In genomic region chrX:99795495-99795894, GRCh38 we compare ENCODE assay signal across 20 cellular contexts.
A peak's percentile ranks its signal among the peaks of the same experiment; 100 is the strongest.
DNase-seq lines count a peak whose midpoint lies in the region; ATAC-seq and TF ChIP-seq lines count a peak whose summit lies in the region.
"Had no signal": no experiment of that assay in that cellular context is flagged by ENCODE, and none has a peak within 500 bp of the region (broad histone marks: within the 10 kb centered on the region; RNA-seq: fewer than 3 reads in every experiment).

No MANE protein-coding gene starts in this region.

- CTCF ChIA-PET in SK-N-SH (lab: Yijun Ruan, JAX) = no interaction called here

- H3K36me3 Mint-ChIP-seq in brain = no peaks in the 10 kb centered on the region
- peaks cover 3% of the 10 kb centered on the region for H3K36me3 Mint-ChIP-seq in type B pancreatic cell
- H3K36me3 Mint-ChIP-seq: CD8-positive, alpha-beta T cell had no signal

- H3K4me1 Mint-ChIP-seq in brain (no peaks in the 10 kb centered on the region), type B pancreatic cell (ENCODE audit: unreplicated experiment) (no peaks in the 10 kb centered on the region)
- H3K4me1 Mint-ChIP-seq: activated CD4-positive, alpha-beta T cell treated with anti-CD3 and anti-CD28 coated beads, Interleukin-2, amount 10 ng/mL, durations not matched to agents 7 days and 5 days; central memory CD8-positive, alpha-beta T cell had no signal

- H2AFZ ChIP-seq in SK-N-SH (ENCODE audit: low read depth) = no peak overlapping the region

- POLR2A ChIA-PET in SK-N-SH (lab: Yijun Ruan, JAX) = no interaction called here

- no peak for TF ChIP-seq EP300 in SK-N-SH (IDR thresholded peaks at IDR 0.05; ENCODE audit: borderline replicate concordance in 1 of 2, low read depth in 1 of 2, low read length in 1 of 2)

- no peak for ATAC-seq in SK-N-SH treated with all-trans-retinoic acid at 6 μM for 48 hours
- ATAC-seq in GM19452 (IDR thresholded peaks at IDR 0.05; ENCODE audit: unreplicated experiment) = no peak
- ATAC-seq: CD8-positive, alpha-beta T cell had no signal

- H3K9me3 ChIP-seq in SK-N-SH = no peaks in the 10 kb centered on the region; the same call in 1 of the 2 replicates

- H4K20me1 ChIP-seq in SK-N-SH (ENCODE audit: insufficient read depth) = no peaks in the 10 kb centered on the region

- no peaks in the 10 kb centered on the region for H3K36me3 ChIP-seq in SK-N-SH (replicated peaks in 1 of 2; ENCODE audit: control insufficient read depth in 1 of 2, insufficient read depth in 2 of 2, low read length in 1 of 2)

- 0 out of 2 replicates have a peak, but pooled peaks have one; percentile 14 for TF ChIP-seq CTCF in SK-N-SH (IDR thresholded peaks at IDR 0.05)
- 0 out of 2 replicates have a peak, but pooled peaks have one; percentile 30 for TF ChIP-seq CTCF in LNCaP clone FGC (IDR thresholded peaks at IDR 0.05; ENCODE audit: control insufficient read depth, extremely low read depth, insufficient read depth)
- peak; percentile 30 to 37 for TF ChIP-seq CTCF in brain (conservative IDR thresholded peaks at IDR 0.05)
- TF ChIP-seq CTCF in type B pancreatic cell (conservative IDR thresholded peaks at IDR 0.05) = peak; percentile 47

- H3K27ac Mint-ChIP-seq in brain (no peak overlapping the region), type B pancreatic cell (no peak overlapping the region)
- H3K27ac Mint-ChIP-seq: activated CD4-positive, alpha-beta T cell treated with anti-CD3 and anti-CD28 coated beads, Interleukin-2, amount 10 ng/mL, durations not matched to agents 7 days and 5 days; CD8-positive, alpha-beta T cell; stimulated activated naive CD8-positive, alpha-beta T cell treated with anti-CD3 and anti-CD28 coated beads, Interleukin-15, Interleukin-2, amounts not matched to agents 100 ng/mL and 50 ng/mL, for 24 hours had no signal

- no peaks in the 10 kb centered on the region for H3K4me1 ChIP-seq in SK-N-SH (ENCODE audit: control insufficient read depth in 1 of 2, insufficient read depth in 2 of 2, low read depth in 1 of 2, low read length in 1 of 2)

- H3K4me3 ChIP-seq in SK-N-SH (ENCODE audit: low read depth in 2 of 2, low read length in 1 of 2) (no peak overlapping the region), LNCaP clone FGC (ENCODE audit: low read depth, low read length) (no peak overlapping the region)

- H3K9me3 Mint-ChIP-seq in brain (peaks cover 4 to 22% (median 13%) of the 10 kb centered on the region in 5 experiments), type B pancreatic cell (no peaks in the 10 kb centered on the region)
- H3K9me3 Mint-ChIP-seq: activated CD4-positive, alpha-beta T cell treated with anti-CD3 and anti-CD28 coated beads, Interleukin-2, amount 10 ng/mL, durations not matched to agents 7 days and 5 days; stimulated activated naive CD8-positive, alpha-beta T cell treated with anti-CD3 and anti-CD28 coated beads, Interleukin-15, Interleukin-2, amounts not matched to agents 100 ng/mL and 50 ng/mL, for 24 hours had no signal

- H3K9ac ChIP-seq in SK-N-SH = no peak overlapping the region

- H3K4me3 Mint-ChIP-seq in brain (no peak overlapping the region), type B pancreatic cell (no peak overlapping the region)
- H3K4me3 Mint-ChIP-seq: activated CD4-positive, alpha-beta T cell treated with anti-CD3 and anti-CD28 coated beads, Interleukin-2, amount 10 ng/mL, durations not matched to agents 7 days and 5 days; CD8-positive, alpha-beta T cell; central memory CD8-positive, alpha-beta T cell; stimulated activated naive CD8-positive, alpha-beta T cell treated with anti-CD3 and anti-CD28 coated beads, Interleukin-15, Interleukin-2, amounts not matched to agents 100 ng/mL and 50 ng/mL, for 24 hours had no signal

- WGBS in SK-N-SH (ENCODE audit: low lambda C conversion rate) = 5% methylated on average over 1 of the region's 1 CpG

- no peaks in the 10 kb centered on the region for H3K79me2 ChIP-seq in SK-N-SH (ENCODE audit: insufficient read depth)

- DNase-seq in SK-N-SH = no peak
- DNase-seq in LNCaP clone FGC (ENCODE audit: low read depth) = no peak
- DNase-seq in type B pancreatic cell (ENCODE audit: extremely low spot score, unreplicated experiment) = no peak
- DNase-seq in cardiac septum (ENCODE audit: low spot score) = no peak
- no peak for DNase-seq in NCI-H1417 treated with DMSO at 0.1 percent for 48 hours (lab: John Stamatoyannopoulos, UW)
- DNase-seq: activated CD4-positive, alpha-beta T cell treated with anti-CD3 and anti-CD28 coated beads, Interleukin-2, amount 10 ng/mL, durations not matched to agents 7 days and 5 days; activated CD8-positive, alpha-beta memory T cell treated with anti-CD3 and anti-CD28 coated beads, Interleukin-2, amount 50 U/mL, for 4 hours; activated gamma-delta T cell; CD8-positive, alpha-beta T cell; effector CD8-positive, alpha-beta T cell; EL; mammary epithelial cell; NCI-H187 treated with DMSO at 0.1 percent for 48 hours; NCI-H524; stimulated activated CD4-positive, alpha-beta T cell treated with anti-CD3 and anti-CD28 coated beads, Interleukin-1b, Interleukin-23, amount 100 ng/mL, for 48 hours had no signal

- H3K27ac ChIP-seq in SK-N-SH (ENCODE audit: low read depth in 2 of 2, low read length in 1 of 2) = no peak overlapping the region

- no peaks in the 10 kb centered on the region for H3K9me2 ChIP-seq in SK-N-SH

- H3K27me3 Mint-ChIP-seq in brain (peaks cover 3% of the 10 kb centered on the region), type B pancreatic cell (no peaks in the 10 kb centered on the region)
- H3K27me3 Mint-ChIP-seq: activated CD4-positive, alpha-beta T cell treated with anti-CD3 and anti-CD28 coated beads, Interleukin-2, amount 10 ng/mL, durations not matched to agents 7 days and 5 days; central memory CD8-positive, alpha-beta T cell; stimulated activated naive CD8-positive, alpha-beta T cell treated with anti-CD3 and anti-CD28 coated beads, Interleukin-15, Interleukin-2, amounts not matched to agents 100 ng/mL and 50 ng/mL, for 24 hours had no signal

- no peak overlapping the region for H3K4me2 ChIP-seq in SK-N-SH

- TF ChIP-seq RAD21 in SK-N-SH (IDR thresholded peaks at IDR 0.05; ENCODE audit: low read length) = no peak

- intact Hi-C loops in cardiac septum (cut with DNase I) = no loop called here

- no peaks in the 10 kb centered on the region for H3F3A ChIP-seq in SK-N-SH (replicated peaks; ENCODE audit: insufficient read depth)

- no peaks in the 10 kb centered on the region for H3K27me3 ChIP-seq in SK-N-SH (ENCODE audit: insufficient read depth)

TF ChIP-seq in SK-N-SH, 30 proteins besides CTCF, POLR2A, EP300 and RAD21 (continues in another document):
- TF ChIP-seq NFIC (IDR thresholded peaks at IDR 0.05; ENCODE audit: borderline replicate concordance) = no peak
- TF ChIP-seq EZH2phosphoT487 (IDR thresholded peaks at IDR 0.05; ENCODE audit: borderline replicate concordance, low read depth) = no peak
- TF ChIP-seq NRF1 (IDR thresholded peaks at IDR 0.05; ENCODE audit: low read depth, low read length) = no peak
- no peak for TF ChIP-seq ZBTB33 (IDR thresholded peaks at IDR 0.05; ENCODE audit: borderline replicate concordance, low read depth)
- TF ChIP-seq MXI1 (IDR thresholded peaks at IDR 0.05; ENCODE audit: low read depth, low read length) = no peak
- no peak for TF ChIP-seq JUND (IDR thresholded peaks at IDR 0.05)

TF ChIP-seq in SK-N-SH treated with all-trans-retinoic acid at 6 μM for 48 hours, 23 proteins besides CTCF, POLR2A, EP300 and RAD21:
- no peak for TF ChIP-seq ZNF8 (CRISPR knock-in tag; IDR thresholded peaks at IDR 0.05)
- no peak for TF ChIP-seq OSR1 (CRISPR knock-in tag; IDR thresholded peaks at IDR 0.05)
- no peak for TF ChIP-seq ZFP3 (CRISPR knock-in tag; IDR thresholded peaks at IDR 0.05)
- no peak for TF ChIP-seq ARNTL (CRISPR knock-in tag; IDR thresholded peaks at IDR 0.05; ENCODE audit: borderline replicate concordance, low read depth)
- no peak for TF ChIP-seq ZNF565 (CRISPR knock-in tag; conservative IDR thresholded peaks at IDR 0.05; ENCODE audit: low read depth)
- no peak for TF ChIP-seq GLIS3 (CRISPR knock-in tag; IDR thresholded peaks at IDR 0.05)
- TF ChIP-seq ESRRG (CRISPR knock-in tag; IDR thresholded peaks at IDR 0.05) = no peak
- no peak for TF ChIP-seq TOX (CRISPR knock-in tag; IDR thresholded peaks at IDR 0.05; ENCODE audit: borderline replicate concordance)
- no peak for TF ChIP-seq ISL1 (CRISPR knock-in tag; IDR thresholded peaks at IDR 0.05)
- no peak for TF ChIP-seq ZFP30 (CRISPR knock-in tag; IDR thresholded peaks at IDR 0.05)
- TF ChIP-seq, protein P1, sequence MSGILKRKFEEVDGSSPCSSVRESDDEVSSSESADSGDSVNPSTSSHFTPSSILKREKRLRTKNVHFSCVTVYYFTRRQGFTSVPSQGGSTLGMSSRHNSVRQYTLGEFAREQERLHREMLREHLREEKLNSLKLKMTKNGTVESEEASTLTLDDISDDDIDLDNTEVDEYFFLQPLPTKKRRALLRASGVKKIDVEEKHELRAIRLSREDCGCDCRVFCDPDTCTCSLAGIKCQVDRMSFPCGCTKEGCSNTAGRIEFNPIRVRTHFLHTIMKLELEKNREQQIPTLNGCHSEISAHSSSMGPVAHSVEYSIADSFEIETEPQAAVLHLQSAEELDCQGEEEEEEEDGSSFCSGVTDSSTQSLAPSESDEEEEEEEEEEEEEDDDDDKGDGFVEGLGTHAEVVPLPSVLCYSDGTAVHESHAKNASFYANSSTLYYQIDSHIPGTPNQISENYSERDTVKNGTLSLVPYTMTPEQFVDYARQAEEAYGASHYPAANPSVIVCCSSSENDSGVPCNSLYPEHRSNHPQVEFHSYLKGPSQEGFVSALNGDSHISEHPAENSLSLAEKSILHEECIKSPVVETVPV (CRISPR knock-in tag; IDR thresholded peaks at IDR 0.05) = no peak
TF ChIP-seq in SK-N-SH treated with all-trans-retinoic acid at 6 μM for 48 hours: peak in this region for 0.
